Comparison of ENCODE assay signal across 13 cellular contexts in genomic region chr14:94213021-94213420, GRCh38. TPM values are rescaled to one million over a fixed set of nuclear protein-coding genes. Genes with fewer than 3 reads are reported as not detected.
A peak's percentile ranks its signal among the peaks of the same experiment; 100 is the strongest.
DNase-seq lines count a peak whose midpoint lies in the region; TF ChIP-seq lines count a peak whose summit lies in the region.
"Had no signal": no experiment of that assay in that cellular context is flagged by ENCODE, and none has a peak within 500 bp of the region (broad histone marks: within the 10 kb centered on the region; RNA-seq: fewer than 3 reads in every experiment).

No MANE protein-coding gene starts in this region.

- peak overlapping the region; percentile 21 for H2AFZ ChIP-seq in GM23248

- no peak overlapping the region for H3K9ac ChIP-seq in GM23248

- no peaks in the 10 kb centered on the region for H3K27me3 ChIP-seq in GM23248 (replicated peaks; ENCODE audit: insufficient read depth)
- peaks cover 0 to 5% (median 0%) of the 10 kb centered on the region in 7 donors for H3K27me3 ChIP-seq in spleen (replicated peaks in 1 of 7)
- H3K27me3 ChIP-seq: esophagus squamous epithelium, SJSA1 had no signal

- H3K4me3 ChIP-seq in GM23248: no peak overlapping the region
- no peak overlapping the region for H3K4me3 ChIP-seq in retinal pigment epithelial cell (ENCODE audit: low read length)
- H3K4me3 ChIP-seq in spleen: no peak overlapping the region
- H3K4me3 ChIP-seq: esophagus squamous epithelium, SJSA1 had no signal

- intact Hi-C loops in spleen (cut with DNase I; ENCODE audit: low total_unique reads): no loop called here

- no peaks in the 10 kb centered on the region for H4K20me1 ChIP-seq in GM23248 (ENCODE audit: insufficient read depth)

- H3K79me2 ChIP-seq in GM23248 (ENCODE audit: insufficient read depth): no peaks in the 10 kb centered on the region

- in situ Hi-C loops in GM23248 (cut with MboI): no loop called here

- TF ChIP-seq POLR2A in spleen (IDR thresholded peaks at IDR 0.05): no peak

- no peaks in the 10 kb centered on the region for H3K36me3 ChIP-seq in GM23248 (ENCODE audit: low read depth)
- no peaks in the 10 kb centered on the region for H3K36me3 ChIP-seq in spleen
- H3K36me3 ChIP-seq: esophagus squamous epithelium, SJSA1 had no signal

- no peak overlapping the region for H3K4me2 ChIP-seq in GM23248 (ENCODE audit: unreplicated experiment)

- H3F3A ChIP-seq in GM23248 (ENCODE audit: insufficient read depth): peaks cover 6% of the 10 kb centered on the region

- H3K4me1 ChIP-seq in GM23248 (ENCODE audit: insufficient read depth) (0 out of 2 replicates have a peak, but pooled peaks cover 5% of the 10 kb centered on the region), spleen (no peaks in the 10 kb centered on the region)
- H3K4me1 ChIP-seq: Caco-2, esophagus squamous epithelium, SJSA1 had no signal

- WGBS in GM23248 (ENCODE audit: low coverage in 1 of 2, low lambda C conversion rate in 2 of 2, missing lambda C conversion rate in 2 of 2), 2 experiments: 0 to 3% methylated on average over 1 of the region's 1 CpG
- 15 to 58% (median 30%) methylated on average over 1 of the region's 1 CpG for WGBS in spleen, 5 donors

- H3K27ac ChIP-seq in GM23248 (peak overlapping the region; percentile 21), epithelial cell of prostate (peak overlapping the region; percentile 72), spleen (no peak overlapping the region)
- H3K27ac ChIP-seq: esophagus squamous epithelium, SJSA1 had no signal

- DNase-seq in GM23248 (peak; percentile 84), NOMO-1 treated with dmso at 0.1 percent for 144 hours (lab: John Stamatoyannopoulos, UW; ENCODE audit: unreplicated experiment) (peak; percentile 41), epithelial cell of prostate (ENCODE audit: low read depth, low spot score) (peak; percentile 68), retinal pigment epithelial cell (ENCODE audit: low read depth) (peak; percentile 29), NCI-H2227 (lab: John Stamatoyannopoulos, UW; ENCODE audit: unreplicated experiment) (no peak), spleen (no peak), NCI-H1694 (lab: John Stamatoyannopoulos, UW) (no peak)
- DNase-seq: activated naive CD4-positive, alpha-beta T cell treated with anti-CD3 and anti-CD28 coated beads, Interleukin-2, amount 10 ng/mL, durations not matched to agents 7 days and 5 days; Caco-2; esophagus squamous epithelium; mesendoderm; NCI-H1694 treated with DMSO at 0.1 percent for 48 hours had no signal

- TF ChIP-seq CTCF in retinal pigment epithelial cell (conservative IDR thresholded peaks at IDR 0.05; ENCODE audit: low read depth, low read length) (no peak), spleen (IDR thresholded peaks at IDR 0.05 in 8 of 11, conservative IDR thresholded peaks at IDR 0.05 in 3 of 11) (no peak)

- no peaks in the 10 kb centered on the region for H3K9me3 ChIP-seq in GM23248 (ENCODE audit: low read depth)
- H3K9me3 ChIP-seq in spleen: peaks cover 0 to 14% (median 10%) of the 10 kb centered on the region in 8 donors
- H3K9me3 ChIP-seq: Caco-2, esophagus squamous epithelium had no signal

- no peaks in the 10 kb centered on the region for H3K9me2 ChIP-seq in GM23248 (ENCODE audit: insufficient read depth)

RNA-seq across cellular contexts. Expression of gene PPP4R4, which starts 38.9 kb away (rescaled TPM):
- total RNA-seq in GM23248 (2014; rRNA removed; shearing (Covaris generic)): under 0.01 and 0.22 TPM in 2 replicates
- polyA plus RNA-seq in GM23248 (2016; fragmentation: Nextera tagmentation; extraction: Ambion mirVana) (0.11 TPM in 2 replicates), spleen (under 1 TPM; 0.05 to 0.26 (median 0.06) TPM)
- under 1 TPM in 4 of 7 donors, not detected in 3; 0.09 to 0.94 (median 0.32) TPM for total RNA-seq in spleen

Comparison
In these comparisons a context has a peak if more than half of its experiments do, and no peak if none do; other contexts are left out.
1. DNase-seq: peak in GM23248 (single experiment), NOMO-1 treated with dmso at 0.1 percent for 144 hours (single experiment), epithelial cell of prostate (single experiment) and retinal pigment epithelial cell (single experiment); none in NCI-H2227 (single experiment), spleen (single experiment) and NCI-H1694 (single experiment).
2. H3K27ac ChIP-seq: peak in GM23248 (single experiment) and epithelial cell of prostate (single experiment); none in spleen (0 of 8).